In genomic region chr22:40721266-40721665, GRCh38 we compare ENCODE assay signal across 9 cellular contexts. TPM values are rescaled to one million over a fixed set of nuclear protein-coding genes. Genes with fewer than 3 reads are reported as not detected.
A peak's percentile ranks its signal among the peaks of the same experiment; 100 is the strongest.
DNase-seq lines count a peak whose midpoint lies in the region; ATAC-seq lines count a peak whose summit lies in the region.
"Had no signal": no experiment of that assay in that cellular context is flagged by ENCODE, and none has a peak within 500 bp of the region (broad histone marks: within the 10 kb centered on the region; RNA-seq: fewer than 3 reads in every experiment).

No MANE protein-coding gene starts in this region.

- H3K4me1 Mint-ChIP-seq in T-helper 2 cell treated with Interferon-gamma antibody and Interleukin-4, amounts not matched to agents 5 μg/mL and 100 μg/mL, for 36 hours (ENCODE audit: low read depth), result peaks cover 18% of the 10 kb centered on the region

- no peaks in the 10 kb centered on the region for H3K36me3 Mint-ChIP-seq in T-helper 2 cell treated with Interferon-gamma antibody and Interleukin-4, amounts not matched to agents 5 μg/mL and 100 μg/mL, for 36 hours (ENCODE audit: low read depth)

- H3K9me3 ChIP-seq in BLaER1 treated with 17β-estradiol and CSF1 and Interleukin-3, amounts not matched to agents 10 nM and 100 nM (replicated peaks in 1 of 11), result no peaks in the 10 kb centered on the region

- H3K27ac Mint-ChIP-seq in T-helper 2 cell treated with Interferon-gamma antibody and Interleukin-4, amounts not matched to agents 5 μg/mL and 100 μg/mL, for 36 hours, result no peak overlapping the region

- peaks cover 0 to 13% (median 9%) of the 10 kb centered on the region in 10 experiments; a peak in 12 of 20 replicates for H3K4me1 ChIP-seq in BLaER1 treated with 17β-estradiol and CSF1 and Interleukin-3, amounts not matched to agents 10 nM and 100 nM

- peak; percentile 50 for DNase-seq in LHCN-M2 (ENCODE audit: low read depth)
- DNase-seq in SK-N-DZ (ENCODE audit: low spot score), result peak; percentile 91
- no peak for DNase-seq in left lobe of liver (ENCODE audit: low spot score)
- DNase-seq in dedifferentiated amniotic fluid mesenchymal stem cell (ENCODE audit: extremely low spot score), result no peak
- DNase-seq in T-helper 2 cell treated with Interferon-gamma antibody and Interleukin-4, amounts not matched to agents 5 μg/mL and 100 μg/mL, for 36 hours (ENCODE audit: low spot score), result no peak

- H3K27me3 Mint-ChIP-seq in T-helper 2 cell treated with Interferon-gamma antibody and Interleukin-4, amounts not matched to agents 5 μg/mL and 100 μg/mL, for 36 hours (ENCODE audit: low read depth), result peaks cover 16% of the 10 kb centered on the region

- peak overlapping the region in 6 of 11 experiments; percentile 3 to 44 (median 22); a peak in 11 of 22 replicates for H3K4me2 ChIP-seq in BLaER1 treated with 17β-estradiol and CSF1 and Interleukin-3, amounts not matched to agents 10 nM and 100 nM

- H3K9me3 Mint-ChIP-seq in T-helper 2 cell treated with Interferon-gamma antibody and Interleukin-4, amounts not matched to agents 5 μg/mL and 100 μg/mL, for 36 hours, result no peaks in the 10 kb centered on the region

- no peak overlapping the region for H3K27ac ChIP-seq in BLaER1 treated with 17β-estradiol and CSF1 and Interleukin-3, amounts not matched to agents 10 nM and 100 nM

- no peaks in the 10 kb centered on the region; a peak in 1 of 22 replicates for H4K20me1 ChIP-seq in BLaER1 treated with 17β-estradiol and CSF1 and Interleukin-3, amounts not matched to agents 10 nM and 100 nM

- H3K36me3 ChIP-seq in BLaER1 treated with 17β-estradiol and CSF1 and Interleukin-3, amounts not matched to agents 10 nM and 100 nM, result no peaks in the 10 kb centered on the region

- H3K9ac ChIP-seq in BLaER1 treated with 17β-estradiol and CSF1 and Interleukin-3, amounts not matched to agents 10 nM and 100 nM, result no peak overlapping the region

- no peak overlapping the region for H3K4me3 ChIP-seq in BLaER1 treated with 17β-estradiol and CSF1 and Interleukin-3, amounts not matched to agents 10 nM and 100 nM

- H3K27me3 ChIP-seq in BLaER1 treated with 17β-estradiol and CSF1 and Interleukin-3, amounts not matched to agents 10 nM and 100 nM, result no peaks in the 10 kb centered on the region

- ATAC-seq in left lobe of liver (peak; percentile 58), HG02678 (IDR thresholded peaks at IDR 0.05; ENCODE audit: unreplicated experiment) (no peak), GM19452 (IDR thresholded peaks at IDR 0.05; ENCODE audit: unreplicated experiment) (no peak)

- no peak overlapping the region for H3K4me3 Mint-ChIP-seq in T-helper 2 cell treated with Interferon-gamma antibody and Interleukin-4, amounts not matched to agents 5 μg/mL and 100 μg/mL, for 36 hours

RNA-seq across cellular contexts. Expression of gene MCHR1, which starts 42.0 kb away (rescaled TPM):
- not detected in 2 replicates for total RNA-seq in LHCN-M2 (2014; rRNA removed)
- polyA plus RNA-seq in LHCN-M2 (2012), result 0.05 TPM
- 4.7 and 5.7 TPM in 2 replicates for polyA plus RNA-seq in SK-N-DZ (2014; cell fraction: cytosol; rRNA removed)
- 2.0 and 3.5 TPM in 2 replicates for polyA plus RNA-seq in SK-N-DZ (2014; cell fraction: nucleus; rRNA removed)
- 2.3 TPM for total RNA-seq in left lobe of liver
- total RNA-seq: T-helper 1 cell treated with Interleukin-12 subunit alpha and Interleukin-12 subunit beta and Interleukin-4 antibody, amounts not matched to agents 30 ng/mL and 1 ng/mL, for 36 hours had no signal

Comparison
In these comparisons a context has a peak if more than half of its experiments do, and no peak if none do; other contexts are left out.
1. DNase-seq: peak in LHCN-M2 (single experiment) and SK-N-DZ (single experiment); none in left lobe of liver (single experiment), dedifferentiated amniotic fluid mesenchymal stem cell (single experiment) and T-helper 2 cell treated with Interferon-gamma antibody and Interleukin-4, amounts not matched to agents 5 μg/mL and 100 μg/mL, for 36 hours (single experiment).